Comparison of ENCODE assay signal across 8 cellular contexts in genomic region chr1:35883681-35884155, GRCh38. TPM values are rescaled to one million over a fixed set of nuclear protein-coding genes. Genes with fewer than 3 reads are reported as not detected.
A peak's percentile ranks its signal among the peaks of the same experiment; 100 is the strongest.
DNase-seq lines count a peak whose midpoint lies in the region; ATAC-seq and TF ChIP-seq lines count a peak whose summit lies in the region.

No MANE protein-coding gene starts in this region.

- no peak for TF ChIP-seq CTCF in A673 (conservative IDR thresholded peaks at IDR 0.05; ENCODE audit: low read depth, low read length)
- TF ChIP-seq CTCF in MM.1S (IDR thresholded peaks at IDR 0.05; ENCODE audit: low read length), result no peak
- TF ChIP-seq CTCF in WI38 (IDR thresholded peaks at IDR 0.05; ENCODE audit: low read depth, low read length), result no peak

- H3K4me3 Mint-ChIP-seq in central memory CD8-positive, alpha-beta T cell, result peak overlapping the region; percentile 96

- 0 out of 2 replicates have a peak, but pooled peaks cover 4% of the 10 kb centered on the region for H3F3A ChIP-seq in MM.1S (ENCODE audit: insufficient read depth, low read length)

- H3K9me2 ChIP-seq in MM.1S (replicated peaks; ENCODE audit: insufficient read depth, low read length), result no peaks in the 10 kb centered on the region

- H3K27me3 ChIP-seq in A673 (replicated peaks; ENCODE audit: insufficient read depth, low read depth, low read length, poor library complexity) (no peaks in the 10 kb centered on the region), MM.1S (replicated peaks; ENCODE audit: insufficient read depth, low read length) (no peaks in the 10 kb centered on the region)

- H3K27me3 Mint-ChIP-seq in central memory CD8-positive, alpha-beta T cell, result no peaks in the 10 kb centered on the region

- peaks cover 53% of the 10 kb centered on the region for H3K4me1 Mint-ChIP-seq in central memory CD8-positive, alpha-beta T cell

- peaks cover 23% of the 10 kb centered on the region for H3K79me2 ChIP-seq in MM.1S (ENCODE audit: low read length)

- H3K27ac ChIP-seq in A673 (ENCODE audit: low read depth, low read length, poor library complexity, severe bottlenecking) (peak overlapping the region; percentile 82), MM.1S (ENCODE audit: low read length) (no peak overlapping the region)

- H3K9me3 ChIP-seq in A673 (ENCODE audit: low read depth, low read length, poor library complexity, severe bottlenecking) (no peaks in the 10 kb centered on the region), MM.1S (replicated peaks; ENCODE audit: insufficient read depth, low read length) (no peaks in the 10 kb centered on the region)

- peak; percentile 72 for DNase-seq in A673 (ENCODE audit: low spot score)
- DNase-seq in GM19238 (ENCODE audit: insufficient read length, low spot score), result peak; percentile 54
- no peak for DNase-seq in MM.1S
- no peak for DNase-seq in central memory CD8-positive, alpha-beta T cell (ENCODE audit: low spot score in 2 of 2)
- DNase-seq in left colon, result peak; percentile 61 to 69
- peak; percentile 57 for DNase-seq in stimulated activated CD4-positive, alpha-beta T cell treated with anti-CD3 and anti-CD28 coated beads, Interleukin-4, amount 100 ng/mL, for 1 hour
- no peak for DNase-seq in HPDE6-E6E7 (ENCODE audit: extremely low spot score)

- H3K4me2 ChIP-seq in MM.1S (ENCODE audit: low read depth, low read length), result peak overlapping the region; percentile 95

- H3K9me3 Mint-ChIP-seq in central memory CD8-positive, alpha-beta T cell, result no peaks in the 10 kb centered on the region

- intact Hi-C loops in A673 (cut with micrococcal nuclease; ENCODE audit: unreplicated experiment) (no loop called here), left colon (cut with DNase I, micrococcal nuclease) (no loop called here)

- H3K36me3 Mint-ChIP-seq in central memory CD8-positive, alpha-beta T cell (ENCODE audit: insufficient read depth), result peaks cover 6% of the 10 kb centered on the region

- peak overlapping the region; percentile 86 for H3K9ac ChIP-seq in MM.1S (ENCODE audit: low read length)

- H3K36me3 ChIP-seq in A673 (ENCODE audit: insufficient read depth, low read length, poor library complexity, severe bottlenecking) (peaks cover 5% of the 10 kb centered on the region), MM.1S (replicated peaks; ENCODE audit: insufficient read depth, low read length) (no peaks in the 10 kb centered on the region)

- H3K4me1 ChIP-seq in A673 (ENCODE audit: insufficient read depth, low read length, poor library complexity, severe bottlenecking), result peaks cover 22% of the 10 kb centered on the region
- 0 out of 2 replicates have a peak, but pooled peaks cover 3% of the 10 kb centered on the region for H3K4me1 ChIP-seq in MM.1S (ENCODE audit: low read length)

- H4K20me1 ChIP-seq in MM.1S (ENCODE audit: insufficient read depth, low read length), result no peaks in the 10 kb centered on the region

- H3K4me3 ChIP-seq in A673 (ENCODE audit: low read depth, low read length, poor library complexity, severe bottlenecking), result peak overlapping the region; percentile 93
- H3K4me3 ChIP-seq in MM.1S (ENCODE audit: low read length), result peak overlapping the region; percentile 100
- peak overlapping the region; percentile 100 for H3K4me3 ChIP-seq in WI38 (ENCODE audit: low read depth, low read length)

- POLR2A ChIA-PET in A673 (lab: Charles Lee; ENCODE audit: low non-redundant PET), result no interaction called here

- BruUV-seq in A673 (replicated peaks; lab: Mats Ljungman, UMichigan), result no TSS peak

- H3K27ac Mint-ChIP-seq in central memory CD8-positive, alpha-beta T cell (ENCODE audit: low read depth), result peak overlapping the region; percentile 86

- ATAC-seq in central memory CD8-positive, alpha-beta T cell (replicated peaks; ENCODE audit: extremely low read depth, poor library complexity, severe bottlenecking), result no peak
- ATAC-seq in left colon, result peak; percentile 50

- CTCF ChIA-PET in A673 (lab: Charles Lee), result interaction anchor here (0.5 to 0.9 kb wide), 11 partner anchors 10 to 732 kb away, joined by 3 to 9 read pairs (median 4); partner anchors contain the start of gene AGO3

- H2AFZ ChIP-seq in MM.1S (ENCODE audit: low read length), result peak overlapping the region; percentile 99

RNA-seq across cellular contexts. Expression of gene AGO1, which starts 0.7 kb away (rescaled TPM):
- total RNA-seq in A673 (2021) (58.7 and 60.3 TPM in 2 replicates), left colon (10 to 100 TPM; 23.7 to 25.1 TPM)

RNA-seq across cellular contexts. Expression of gene AGO3, which starts 47.2 kb away (rescaled TPM):
- total RNA-seq in A673 (2021) (44.2 and 46.8 TPM in 2 replicates), left colon (10 to 100 TPM; 17.8 to 19.7 TPM)

Comparison
In these comparisons a context has a peak if more than half of its experiments do, and no peak if none do; other contexts are left out.
1. DNase-seq: peak in A673 (single experiment), GM19238 (single experiment), left colon (2 of 2) and stimulated activated CD4-positive, alpha-beta T cell treated with anti-CD3 and anti-CD28 coated beads, Interleukin-4, amount 100 ng/mL, for 1 hour (single experiment); none in MM.1S (single experiment), central memory CD8-positive, alpha-beta T cell (0 of 2) and HPDE6-E6E7 (single experiment).
2. Peak in every context shown above with its lines, with median percentiles within 50 percentile points of each other: H3K4me3 ChIP-seq.